11 cellular contexts compared by ENCODE assay signal in genomic region chr2:209790066-209790728, GRCh38. TPM values are rescaled to one million over a fixed set of nuclear protein-coding genes. Genes with fewer than 3 reads are reported as not detected.
DNase-seq lines count a peak whose midpoint lies in the region; ATAC-seq, FAIRE-seq and TF ChIP-seq lines count a peak whose summit lies in the region.
"Had no signal": no experiment of that assay in that cellular context is flagged by ENCODE, and none has a peak within 500 bp of the region (broad histone marks: within the 10 kb centered on the region; RNA-seq: fewer than 3 reads in every experiment).

No MANE protein-coding gene starts in this region.

- CTCF ChIA-PET in HepG2 (lab: Yijun Ruan, JAX; ENCODE audit: low intra/inter-chr PET ratio, low total read pairs): no interaction called here
- CTCF ChIA-PET in RWPE1 (lab: Yijun Ruan, JAX): interaction anchor here (0.6 kb wide), 1 partner anchor 315 kb away, joined by 4 read pairs; no protein-coding TSS in a partner anchor

- DNase-seq in DND-41 (no peak), HepG2 (ENCODE audit: low spot score) (no peak), NCI-H446 (lab: John Stamatoyannopoulos, UW) (no peak), RWPE1 (ENCODE audit: low spot score) (no peak), glutamatergic neuron (no peak)
- DNase-seq in stimulated activated CD4-positive, alpha-beta T cell treated with anti-CD3 and anti-CD28 coated beads, Interleukin-4, amount 100 ng/mL, for 1 hour: no peak
- DNase-seq: NCI-H1092, SW 1271 had no signal

- H3K9me3 Mint-ChIP-seq in glutamatergic neuron (ENCODE audit: unreplicated experiment): no peaks in the 10 kb centered on the region

- no peak for TF ChIP-seq POLR2A in HepG2 (IDR thresholded peaks at IDR 0.05; ENCODE audit: insufficient read depth in 1 of 2, low read depth in 2 of 2, low read length in 2 of 2)

- H3K27ac ChIP-seq in DND-41 (ENCODE audit: low read length) (no peak overlapping the region), OCI-LY3 (ENCODE audit: low read length) (no peak overlapping the region), HepG2 (ENCODE audit: extremely low read length, insufficient read depth, low read length) (no peak overlapping the region), RWPE1 (no peak overlapping the region)

- no peaks in the 10 kb centered on the region for H4K20me1 ChIP-seq in DND-41 (ENCODE audit: insufficient read depth, low read length)
- no peaks in the 10 kb centered on the region for H4K20me1 ChIP-seq in OCI-LY3 (ENCODE audit: insufficient read depth, low read length)
- no peaks in the 10 kb centered on the region for H4K20me1 ChIP-seq in HepG2 (ENCODE audit: insufficient read depth, low read length)

- H3K9me3 ChIP-seq in DND-41 (ENCODE audit: insufficient read depth, low read length, severe bottlenecking): no peaks in the 10 kb centered on the region
- no peaks in the 10 kb centered on the region for H3K9me3 ChIP-seq in OCI-LY3 (ENCODE audit: insufficient read depth, low read length)
- H3K9me3 ChIP-seq in HepG2 (ENCODE audit: low read length): no peaks in the 10 kb centered on the region

- TF ChIP-seq EP300 in HepG2 (IDR thresholded peaks at IDR 0.05; ENCODE audit: low read depth in 2 of 2, low read length in 2 of 2): no peak
- no peak for TF ChIP-seq EP300 in HepG2 (CRISPR knock-in tag; IDR thresholded peaks at IDR 0.05; ENCODE audit: borderline replicate concordance)

- no peak for TF ChIP-seq RAD21 in HepG2 (CRISPR knock-in tag; IDR thresholded peaks at IDR 0.05)

- H3K27ac Mint-ChIP-seq in glutamatergic neuron (ENCODE audit: unreplicated experiment): no peak overlapping the region

- peak; percentile 65 for ATAC-seq in DND-41 (ENCODE audit: insufficient read depth, low read depth)
- peak; percentile 66 for ATAC-seq in GM21717 (IDR thresholded peaks at IDR 0.05; ENCODE audit: unreplicated experiment)
- peak; percentile 37; the same call in 2 of the 3 replicates for ATAC-seq in HepG2

- no peaks in the 10 kb centered on the region for H3K79me2 ChIP-seq in DND-41 (ENCODE audit: insufficient read depth, low read length)
- no peaks in the 10 kb centered on the region for H3K79me2 ChIP-seq in OCI-LY3 (ENCODE audit: low read length)
- H3K79me2 ChIP-seq in HepG2 (ENCODE audit: insufficient read depth, low read length): no peaks in the 10 kb centered on the region

- H3K4me1 ChIP-seq in DND-41 (ENCODE audit: insufficient read depth, low read length) (no peaks in the 10 kb centered on the region), OCI-LY3 (ENCODE audit: low read length) (peaks cover 14% of the 10 kb centered on the region; the same call in 1 of the 2 replicates), HepG2 (ENCODE audit: insufficient read depth, low read length) (no peaks in the 10 kb centered on the region)

- H2AFZ ChIP-seq in DND-41 (ENCODE audit: low read depth, low read length) (peak overlapping the region; percentile 59; the same call in 1 of the 2 replicates), OCI-LY3 (ENCODE audit: low read depth, low read length) (peak overlapping the region; percentile 20), HepG2 (ENCODE audit: low read length) (peak overlapping the region; percentile 42)

- peaks cover 3% of the 10 kb centered on the region for H3K4me1 Mint-ChIP-seq in glutamatergic neuron (ENCODE audit: low read depth, unreplicated experiment)

- POLR2A ChIA-PET in HepG2 (lab: Yijun Ruan, JAX) (no interaction called here), RWPE1 (lab: Yijun Ruan, JAX; ENCODE audit: low non-redundant PET) (no interaction called here)

- in situ Hi-C loops in HepG2 (cut with HindIII; ENCODE audit: extremely low pct_ligation_motif_present, low pct_unique_long_range_greater_than_20kb): no loop called here

- BruUV-seq in HepG2 (replicated peaks; lab: Mats Ljungman, UMichigan): no TSS peak

- H3K9ac ChIP-seq in DND-41 (ENCODE audit: low read depth, low read length) (no peak overlapping the region), OCI-LY3 (ENCODE audit: low read length) (no peak overlapping the region), HepG2 (ENCODE audit: insufficient read depth, low read depth, low read length) (no peak overlapping the region)

- H3K27me3 ChIP-seq in DND-41 (ENCODE audit: insufficient read depth, low read length, poor library complexity) (no peaks in the 10 kb centered on the region), OCI-LY3 (ENCODE audit: low read depth, low read length) (no peaks in the 10 kb centered on the region), HepG2 (ENCODE audit: control insufficient read depth in 1 of 2, insufficient read depth in 2 of 2, low read length in 2 of 2) (no peaks in the 10 kb centered on the region)

- peaks cover 6% of the 10 kb centered on the region for H3K36me3 Mint-ChIP-seq in glutamatergic neuron (ENCODE audit: unreplicated experiment)

- H3K4me3 ChIP-seq in DND-41 (ENCODE audit: low read depth in 1 of 2, low read length in 2 of 2) (no peak overlapping the region; a peak in 1 of 4 replicates), OCI-LY3 (ENCODE audit: low read length) (peak overlapping the region; percentile 61), HepG2 (replicated peaks in 1 of 3; ENCODE audit: insufficient read depth in 1 of 3, low read depth in 2 of 3, low read length in 3 of 3) (peak overlapping the region in 2 of 3 experiments; percentile 8 to 14; a peak in 3 of 6 replicates)

- no peak for FAIRE-seq in HepG2 (lab: Jason Lieb, UNC)

- 2% methylated on average over 6 of the region's 6 CpGs for WGBS in HepG2 (ENCODE audit: low lambda C conversion rate)

- H3K27me3 Mint-ChIP-seq in glutamatergic neuron (ENCODE audit: unreplicated experiment): no peaks in the 10 kb centered on the region

- H3K36me3 ChIP-seq in DND-41 (ENCODE audit: insufficient read depth, low read length) (no peaks in the 10 kb centered on the region), OCI-LY3 (replicated peaks; ENCODE audit: low read depth, low read length) (no peaks in the 10 kb centered on the region), HepG2 (replicated peaks in 1 of 2; ENCODE audit: control insufficient read depth in 1 of 2, insufficient read depth in 2 of 2, low read length in 2 of 2) (no peaks in the 10 kb centered on the region)

- no peak overlapping the region for H3K4me3 Mint-ChIP-seq in glutamatergic neuron (ENCODE audit: unreplicated experiment)

- H3K4me2 ChIP-seq in DND-41 (ENCODE audit: insufficient read depth, low read length) (peak overlapping the region; percentile 50), OCI-LY3 (ENCODE audit: low read length) (peak overlapping the region; percentile 76), HepG2 (ENCODE audit: low read depth, low read length) (peak overlapping the region; percentile 59)

- intact Hi-C loops in HepG2 (cut with micrococcal nuclease; ENCODE audit: unreplicated experiment): no loop called here

- no peak for TF ChIP-seq CTCF in DND-41 (IDR thresholded peaks at IDR 0.05; ENCODE audit: borderline replicate concordance, extremely low read depth, low read length, poor library complexity, severe bottlenecking)
- no peak for TF ChIP-seq CTCF in OCI-LY3 (IDR thresholded peaks at IDR 0.05; ENCODE audit: low read depth, low read length)
- no peak for TF ChIP-seq CTCF in HepG2 (CRISPR knock-in tag; IDR thresholded peaks at IDR 0.05)
- TF ChIP-seq CTCF in RWPE1 (conservative IDR thresholded peaks at IDR 0.05; ENCODE audit: low read depth): no peak
- no peak for TF ChIP-seq CTCF in glutamatergic neuron (IDR thresholded peaks at IDR 0.05; ENCODE audit: partially characterized antibody, unreplicated experiment)

TF ChIP-seq in HepG2, 621 proteins besides CTCF, POLR2A, EP300 and RAD21 (continues in another document):
- no peak for TF ChIP-seq ZNF18 (CRISPR knock-in tag; IDR thresholded peaks at IDR 0.05; ENCODE audit: insufficient replicate concordance)
- TF ChIP-seq ELF1 (CRISPR knock-in tag; IDR thresholded peaks at IDR 0.05): no peak
- no peak for TF ChIP-seq ZNF460 (CRISPR knock-in tag; IDR thresholded peaks at IDR 0.05; ENCODE audit: borderline replicate concordance)
- no peak for TF ChIP-seq TBX3 (IDR thresholded peaks at IDR 0.05; ENCODE audit: borderline replicate concordance)
- TF ChIP-seq TCF12 (IDR thresholded peaks at IDR 0.05): no peak
- TF ChIP-seq TCF12 (CRISPR knock-in tag; IDR thresholded peaks at IDR 0.05): no peak
- no peak for TF ChIP-seq ZNF124 (CRISPR knock-in tag; IDR thresholded peaks at IDR 0.05)

RNA-seq across cellular contexts. Expression of gene UNC80, which starts 18.6 kb away (rescaled TPM):
- total RNA-seq in HepG2 (2016; rRNA removed; fragmentation: Illumina TruSeq; extraction: Trizol): not detected in 2 replicates
- not detected in 2 replicates for total RNA-seq in HepG2 (2016; cell fraction: cytosol; rRNA removed; fragmentation: Illumina TruSeq; extraction: Trizol; ENCODE audit: low read depth)
- not detected in 2 replicates for total RNA-seq in HepG2 (2016; cell fraction: insoluble cytoplasmic fraction; rRNA removed; fragmentation: Illumina TruSeq; extraction: Trizol)
- not detected in 2 replicates for total RNA-seq in HepG2 (2016; cell fraction: membrane; rRNA removed; fragmentation: Illumina TruSeq; extraction: Trizol)
- total RNA-seq in HepG2 (2016; cell fraction: nucleus; rRNA removed; fragmentation: Illumina TruSeq; extraction: Trizol): not detected in 2 replicates
- not detected in 2 replicates for polyA plus RNA-seq in HepG2 (2011; rRNA removed)
- polyA plus RNA-seq in HepG2 (2011; cell fraction: cytosol; rRNA removed): not detected in 2 replicates
- polyA plus RNA-seq in HepG2 (2011; cell fraction: nucleus; rRNA removed): not detected in 2 replicates
- polyA plus RNA-seq in HepG2 (2012): not detected in 2 replicates
- polyA plus RNA-seq in HepG2 (2016; cell fraction: cytosol; fragmentation: Illumina TruSeq; extraction: Trizol; ENCODE audit: low read depth): not detected in 2 replicates
- polyA plus RNA-seq in HepG2 (2016; cell fraction: insoluble cytoplasmic fraction; fragmentation: Illumina TruSeq; extraction: Trizol; ENCODE audit: low read depth): not detected in 2 replicates
- not detected in 2 replicates for polyA plus RNA-seq in HepG2 (2016; cell fraction: membrane; fragmentation: Illumina TruSeq; extraction: Trizol; ENCODE audit: low read depth)
- polyA plus RNA-seq in HepG2 (2016; cell fraction: nucleus; fragmentation: Illumina TruSeq; extraction: Trizol; ENCODE audit: insufficient read depth, low read depth): not detected in 2 replicates
- not detected in 2 replicates for polyA minus RNA-seq in HepG2 (2011; rRNA and poly(A)+ RNA removed; ENCODE audit: low replicate concordance)
- not detected in 2 replicates for polyA minus RNA-seq in HepG2 (2011; cell fraction: cytosol; rRNA and poly(A)+ RNA removed)
- not detected in 2 replicates for polyA minus RNA-seq in HepG2 (2011; cell fraction: nucleus; rRNA and poly(A)+ RNA removed)
- total RNA-seq in glutamatergic neuron (ENCODE audit: unreplicated experiment): 9.0 TPM
- total RNA-seq: fibroblast of villous mesenchyme had no signal

Comparison
In these comparisons a context has a peak if more than half of its experiments do, and no peak if none do; other contexts are left out.
1. H3K4me3 ChIP-seq: peak in OCI-LY3 (single experiment) and HepG2 (2 of 3); none in DND-41 (0 of 2).
2. RNA of gene UNC80, which starts 18.6 kb away (total RNA-seq): 9.0 TPM in glutamatergic neuron (single experiment); not detected in HepG2; every median in the first group is over 10 times any median in the second.
3. Peak in every context shown above with its lines, with median percentiles within 50 percentile points of each other: ATAC-seq, H2AFZ ChIP-seq and H3K4me2 ChIP-seq.